8 cellular contexts compared by ENCODE assay signal in genomic region chr20:59751075-59751711, GRCh38.
DNase-seq lines count a peak whose midpoint lies in the region; ATAC-seq, FAIRE-seq and TF ChIP-seq lines count a peak whose summit lies in the region.

No MANE protein-coding gene starts in this region.

- H3K27me3 ChIP-seq in H1 (replicated peaks in 1 of 4; ENCODE audit: control insufficient read depth in 3 of 4, extremely low read depth in 1 of 4, insufficient read depth in 3 of 4, low read length in 3 of 4): no peaks in the 10 kb centered on the region; a peak in 1 of 7 replicates

- H3K79me1 ChIP-seq in H1 (ENCODE audit: low read depth, low read length): no peaks in the 10 kb centered on the region

- H3K4ac ChIP-seq in H1 (replicated peaks; ENCODE audit: insufficient read length, low read depth, low read length): no peak overlapping the region

- no peak overlapping the region for H4K5ac ChIP-seq in H1 (ENCODE audit: insufficient read length, low read depth, low read length)

- no peak overlapping the region for H4K91ac ChIP-seq in H1 (replicated peaks; ENCODE audit: insufficient read length, low read length)

- ATAC-seq in GM18505 (IDR thresholded peaks at IDR 0.05; ENCODE audit: unreplicated experiment): peak; percentile 48
- ATAC-seq in GM19463 (IDR thresholded peaks at IDR 0.05; ENCODE audit: unreplicated experiment): no peak

- no peak for TF ChIP-seq EP300 in H1 (IDR thresholded peaks at IDR 0.05; ENCODE audit: borderline replicate concordance in 1 of 2, low read depth in 2 of 2, low read length in 2 of 2)

- no peak overlapping the region for H2BK12ac ChIP-seq in H1 (ENCODE audit: low read depth, low read length)

- TF ChIP-seq POLR2A in GM18505 (IDR thresholded peaks at IDR 0.05; ENCODE audit: borderline replicate concordance, extremely low read depth, insufficient read depth, insufficient read length): no peak
- no peak for TF ChIP-seq POLR2A in H1 (IDR thresholded peaks at IDR 0.05; ENCODE audit: control extremely low read depth in 1 of 2, low read depth in 2 of 2, low read length in 2 of 2)

- H3K4me1 ChIP-seq in H1 (replicated peaks in 1 of 4; ENCODE audit: control insufficient read depth in 3 of 4, insufficient read depth in 4 of 4, low read length in 3 of 4): no peaks in the 10 kb centered on the region

- no peak overlapping the region for H3K56ac ChIP-seq in H1 (replicated peaks; ENCODE audit: insufficient read length, low read depth, low read length)

- no peak overlapping the region for H2BK15ac ChIP-seq in H1 (ENCODE audit: low read length)

- no peak overlapping the region for H2BK120ac ChIP-seq in H1 (replicated peaks; ENCODE audit: low read depth, low read length)

- no peak overlapping the region for H3K4me3 ChIP-seq in H1 (ENCODE audit: extremely low read depth in 1 of 4, insufficient read depth in 2 of 4, low read depth in 3 of 4, low read length in 4 of 4)

- POLR2A ChIA-PET in H1 (lab: Charles Lee; ENCODE audit: partially characterized antibody): no interaction called here

- H2AK5ac ChIP-seq in H1 (ENCODE audit: low read depth, low read length): no peak overlapping the region

- H3K27ac ChIP-seq in H1 (ENCODE audit: low read depth, low read length): no peak overlapping the region

- H2AFZ ChIP-seq in H1 (ENCODE audit: low read length): no peak overlapping the region

- no peaks in the 10 kb centered on the region for H4K20me1 ChIP-seq in H1 (replicated peaks in 1 of 2; ENCODE audit: control insufficient read depth in 1 of 2, insufficient read depth in 2 of 2, low read length in 2 of 2)

- H3K9ac ChIP-seq in H1 (replicated peaks in 1 of 4; ENCODE audit: extremely low read depth in 1 of 4, low read depth in 3 of 4, low read length in 3 of 4): no peak overlapping the region

- CTCF ChIA-PET in H1 (lab: Charles Lee; ENCODE audit: partially characterized antibody): no interaction called here

- no peak overlapping the region for H2BK20ac ChIP-seq in H1 (ENCODE audit: low read length)

- H3K79me2 ChIP-seq in H1 (ENCODE audit: control insufficient read depth in 1 of 2, insufficient read depth in 2 of 2, low read length in 2 of 2): no peaks in the 10 kb centered on the region

- TF ChIP-seq RAD21 in H1 (IDR thresholded peaks at IDR 0.05 in 1 of 2, conservative IDR thresholded peaks at IDR 0.05 in 1 of 2; ENCODE audit: low read depth in 2 of 2, low read length in 2 of 2): peak; percentile 54 to 66

- DNase-seq in CMK (ENCODE audit: low read depth) (peak; percentile 11), HPDE6-E6E7 (ENCODE audit: extremely low spot score) (peak; percentile 85), RPMI8226 (peak; percentile 77), H1 (ENCODE audit: low read depth in 1 of 2, low spot score in 2 of 2) (peak; percentile 23 to 84), middle frontal gyrus (ENCODE audit: extremely low spot score, low spot score) (peak; percentile 57), urothelium cell line (ENCODE audit: low spot score) (peak; percentile 91)

- peak; percentile 42 to 51 (median 47) for TF ChIP-seq CTCF in H1 (IDR thresholded peaks at IDR 0.05; ENCODE audit: control extremely low read depth in 1 of 3, insufficient read depth in 1 of 3, low read depth in 1 of 3, low read length in 3 of 3)

- H3K4me2 ChIP-seq in H1 (ENCODE audit: insufficient read depth in 1 of 2, low read depth in 2 of 2, low read length in 2 of 2): no peak overlapping the region

- H3K14ac ChIP-seq in H1 (ENCODE audit: insufficient read length): no peak overlapping the region

- H3K23me2 ChIP-seq in H1 (ENCODE audit: low read depth, low read length): no peaks in the 10 kb centered on the region

- peaks cover 83 to 97% of the 10 kb centered on the region in 2 experiments for H3K9me3 ChIP-seq in H1 (ENCODE audit: insufficient read depth in 2 of 2, low read depth in 1 of 2, low read length in 1 of 2)

- WGBS in H1 (ENCODE audit: extremely low coverage in 1 of 2, insufficient coverage in 1 of 2, insufficient read length in 1 of 2, insufficient replicate concordance in 2 of 2, low coverage in 1 of 2, low lambda C conversion rate in 2 of 2, missing lambda C conversion rate in 1 of 2), 2 experiments: 69% methylated on average over 15 of the region's 21 CpGs; no CpG with 5 or more reads in 1 of the 2 experiments

- H3K23ac ChIP-seq in H1 (ENCODE audit: insufficient read length): no peak overlapping the region

- no peak overlapping the region for H4K8ac ChIP-seq in H1 (ENCODE audit: extremely low read depth, insufficient read depth, low read length)

- no peak overlapping the region for H2BK5ac ChIP-seq in H1 (ENCODE audit: low read depth, low read length)

- no peaks in the 10 kb centered on the region for H3K36me3 ChIP-seq in H1 (ENCODE audit: control insufficient read depth in 2 of 4, insufficient read depth in 4 of 4, low read length in 3 of 4)

- no peak overlapping the region for H3K18ac ChIP-seq in H1 (ENCODE audit: extremely low read depth, low read length)

- FAIRE-seq in H1 (lab: Jason Lieb, UNC): no peak
- FAIRE-seq in urothelium cell line (lab: Jason Lieb, UNC): no peak

TF ChIP-seq in H1, 55 proteins besides CTCF, POLR2A, EP300 and RAD21:
- TF ChIP-seq KDM4A (IDR thresholded peaks at IDR 0.05; ENCODE audit: low read depth, low read length, severe bottlenecking) (no peak), SRF (IDR thresholded peaks at IDR 0.05; ENCODE audit: low read depth, low read length) (no peak), BACH1 (IDR thresholded peaks at IDR 0.05; ENCODE audit: low read length) (no peak), TBP (IDR thresholded peaks at IDR 0.05; ENCODE audit: low read depth, low read length) (no peak), TAF1 (IDR thresholded peaks at IDR 0.05; ENCODE audit: low read depth, low read length) (no peak), BCL11A (IDR thresholded peaks at IDR 0.05; ENCODE audit: low read depth in 2 of 2, low read length in 2 of 2) (no peak), CEBPB (IDR thresholded peaks at IDR 0.05; ENCODE audit: low read depth, low read length) (no peak), KDM5A (IDR thresholded peaks at IDR 0.05; ENCODE audit: low read length) (no peak), FOSL1 (IDR thresholded peaks at IDR 0.05; ENCODE audit: insufficient read depth, low read depth, low read length) (no peak), SP1 (IDR thresholded peaks at IDR 0.05; ENCODE audit: low read depth, low read length) (no peak), BRCA1 (IDR thresholded peaks at IDR 0.05; ENCODE audit: low read depth, low read length) (no peak), POLR2AphosphoS5 (IDR thresholded peaks at IDR 0.05; ENCODE audit: low read depth, low read length) (no peak)

Comparison
In these comparisons a context has a peak if more than half of its experiments do, and no peak if none do; other contexts are left out.
1. DNase-seq: peak in every context shown above with its lines; median percentile 91 in urothelium cell line; 85 in HPDE6-E6E7; 77 in RPMI8226; 57 in middle frontal gyrus; 54 in H1; 11 in CMK.